ENCODE assay signal across 1 cellular context in genomic region chr13:41960700-41961697, GRCh38.
A peak's percentile ranks its signal among the peaks of the same experiment; 100 is the strongest.
TF ChIP-seq lines count a peak whose summit lies in the region.

VWA8 (minus strand) TSS chr13:41961109; CDS start chr13:41961015, 94 bp downstream.

TF ChIP-seq in HepG2, 621 proteins besides CTCF, POLR2A, EP300 and RAD21 (continued from another document and continues in another):
- no peak for TF ChIP-seq PRPF4 (IDR thresholded peaks at IDR 0.05; ENCODE audit: low read depth, low read length, poor library complexity, severe bottlenecking)
- no peak for TF ChIP-seq MIXL1 (CRISPR knock-in tag; IDR thresholded peaks at IDR 0.05)
- no peak for TF ChIP-seq DRAP1 (CRISPR knock-in tag; IDR thresholded peaks at IDR 0.05)
- peak; percentile 81 for TF ChIP-seq KDM3A (CRISPR knock-in tag; IDR thresholded peaks at IDR 0.05; ENCODE audit: low read depth)
- TF ChIP-seq GTF2F1 (IDR thresholded peaks at IDR 0.05; ENCODE audit: low read length), result no peak
- TF ChIP-seq ZSCAN22 (CRISPR knock-in tag; IDR thresholded peaks at IDR 0.05), result no peak
- TF ChIP-seq ZNF543 (CRISPR knock-in tag; IDR thresholded peaks at IDR 0.05), result no peak
- 0 out of 2 replicates have a peak, but pooled peaks have one; percentile 88 for TF ChIP-seq EEA1 (CRISPR knock-in tag; IDR thresholded peaks at IDR 0.05; ENCODE audit: borderline replicate concordance)
- TF ChIP-seq ZNF362 (CRISPR knock-in tag; IDR thresholded peaks at IDR 0.05; ENCODE audit: borderline replicate concordance), result no peak; the same call in 1 of the 2 replicates
- no peak for TF ChIP-seq KLF13 (CRISPR knock-in tag; IDR thresholded peaks at IDR 0.05)
- peak; percentile 91 for TF ChIP-seq MYC (CRISPR knock-in tag; IDR thresholded peaks at IDR 0.05; ENCODE audit: borderline replicate concordance)
- 0 out of 2 replicates have a peak, but pooled peaks have one; percentile 74 for TF ChIP-seq KLF12 (CRISPR knock-in tag; IDR thresholded peaks at IDR 0.05; ENCODE audit: borderline replicate concordance)
- no peak for TF ChIP-seq FOXO4 (CRISPR knock-in tag; conservative IDR thresholded peaks at IDR 0.05)
- TF ChIP-seq PTBP1 (IDR thresholded peaks at IDR 0.05; ENCODE audit: low read depth, low read length, poor library complexity, severe bottlenecking), result no peak
- TF ChIP-seq TRIM24 (CRISPR knock-in tag; IDR thresholded peaks at IDR 0.05), result no peak
- no peak for TF ChIP-seq TRIM22 (IDR thresholded peaks at IDR 0.05)
- TF ChIP-seq MAF1 (CRISPR knock-in tag; IDR thresholded peaks at IDR 0.05; ENCODE audit: borderline replicate concordance), result peak; percentile 94
- TF ChIP-seq TFDP1 (CRISPR knock-in tag; IDR thresholded peaks at IDR 0.05; ENCODE audit: borderline replicate concordance), result peak; percentile 50; the same call in 1 of the 2 replicates
- TF ChIP-seq GPN1 (CRISPR knock-in tag; IDR thresholded peaks at IDR 0.05; ENCODE audit: borderline replicate concordance), result no peak
- TF ChIP-seq FOXK1 (CRISPR knock-in tag; IDR thresholded peaks at IDR 0.05; ENCODE audit: borderline replicate concordance, low read depth), result no peak
- no peak for TF ChIP-seq SRF (IDR thresholded peaks at IDR 0.05; ENCODE audit: low read depth, low read length)
- TF ChIP-seq AHR (CRISPR knock-in tag; IDR thresholded peaks at IDR 0.05), result peak; percentile 92; the same call in 1 of the 2 replicates
- TF ChIP-seq ZNF251 (CRISPR knock-in tag; IDR thresholded peaks at IDR 0.05), result no peak
- no peak for TF ChIP-seq ZNF318 (CRISPR knock-in tag; IDR thresholded peaks at IDR 0.05)
- TF ChIP-seq ZNF44 (CRISPR knock-in tag; IDR thresholded peaks at IDR 0.05), result no peak
- peak; percentile 32; the same call in 1 of the 2 replicates for TF ChIP-seq ATF3 (CRISPR knock-in tag; IDR thresholded peaks at IDR 0.05)
- no peak for TF ChIP-seq ARNT (IDR thresholded peaks at IDR 0.05)
- TF ChIP-seq ZNF773 (CRISPR knock-in tag; IDR thresholded peaks at IDR 0.05; ENCODE audit: borderline replicate concordance), result peak; percentile 89
- no peak for TF ChIP-seq KIAA2018 (CRISPR knock-in tag; IDR thresholded peaks at IDR 0.05; ENCODE audit: borderline replicate concordance)
- TF ChIP-seq MBNL3 (CRISPR knock-in tag; conservative IDR thresholded peaks at IDR 0.05), result no peak
